8 cellular contexts compared by ENCODE assay signal in genomic region chr19:11381535-11382369, GRCh38. TPM values are rescaled to one million over a fixed set of nuclear protein-coding genes. Genes with fewer than 3 reads are reported as not detected.
DNase-seq lines count a peak whose midpoint lies in the region; ATAC-seq lines count a peak whose summit lies in the region.

No MANE protein-coding gene starts in this region.

- DNase-seq in CMK (ENCODE audit: low read depth) (peak; percentile 78), RKO (ENCODE audit: low spot score) (peak; percentile 97), Right ventricle myocardium inferior (ENCODE audit: missing footprints) (peak; percentile 85), renal cortical epithelial cell (ENCODE audit: low read depth) (peak; percentile 33), cortex of kidney (lab: John Stamatoyannopoulos, UW) (no peak)
- DNase-seq in activated effector memory CD4-positive, alpha-beta T cell treated with Interleukin-2 at 50 U/mL for 16 hours, result peak; percentile 56

- ATAC-seq in GM19397 (IDR thresholded peaks at IDR 0.05; ENCODE audit: unreplicated experiment) (peak; percentile 22), HG03520 (IDR thresholded peaks at IDR 0.05; ENCODE audit: unreplicated experiment) (peak; percentile 52), Right ventricle myocardium inferior (peak; percentile 44)

- intact Hi-C loops in Right ventricle myocardium inferior (cut with DNase I), result loop anchor here (2.0 to 5.0 kb wide), 3 partner anchors 89 to 243 kb away; partner anchors contain the start of gene ELAVL3

RNA-seq across cellular contexts. Expression of gene EPOR, which starts 2.4 kb away (rescaled TPM):
- total RNA-seq in Right ventricle myocardium inferior (8.4 TPM), renal cortical epithelial cell (3.3 and 6.8 TPM in 2 replicates)

RNA-seq across cellular contexts. Expression of gene SWSAP1, which starts 7.3 kb away (rescaled TPM):
- total RNA-seq in Right ventricle myocardium inferior (1.9 TPM), renal cortical epithelial cell (0.70 and 1.0 TPM in 2 replicates)

RNA-seq across cellular contexts. Expression of gene PLPPR2, which starts 26.5 kb away (rescaled TPM):
- total RNA-seq in Right ventricle myocardium inferior, result 17.7 TPM
- 3.3 and 14.5 TPM in 2 replicates for total RNA-seq in renal cortical epithelial cell

RNA-seq across cellular contexts. Expression of gene CCDC159, which starts 35.4 kb away (rescaled TPM):
- total RNA-seq in Right ventricle myocardium inferior (17.1 TPM), renal cortical epithelial cell (2.3 and 6.8 TPM in 2 replicates)

RNA-seq across cellular contexts. Expression of gene TMEM205, which starts 35.7 kb away (rescaled TPM):
- total RNA-seq in Right ventricle myocardium inferior (106 TPM), renal cortical epithelial cell (203 and 241 TPM in 2 replicates)
